7 cellular contexts compared by ENCODE assay signal in the genomic region with DNA sequence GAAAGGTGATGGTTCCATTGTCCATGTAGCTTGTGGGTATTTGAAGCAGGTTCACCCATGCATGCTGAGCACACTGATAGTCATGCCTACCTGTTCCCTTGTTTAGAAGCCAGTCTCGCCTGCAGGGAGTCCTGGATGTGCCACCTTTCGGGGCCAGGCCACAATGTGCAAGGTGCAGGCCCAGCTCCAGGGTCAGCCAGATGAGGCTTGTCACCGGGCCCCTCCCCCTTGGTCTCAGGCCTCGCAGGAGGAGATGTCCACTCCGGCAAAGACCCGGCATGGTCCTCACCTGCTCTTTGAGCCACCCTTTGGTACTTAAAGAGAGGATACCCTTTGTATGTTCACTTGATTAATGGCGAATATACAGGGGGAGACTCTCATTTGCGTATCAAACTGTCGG.
"Had no signal": no experiment of that assay in that cellular context is flagged by ENCODE, and none has a peak within 500 bp of the region (broad histone marks: within the 10 kb centered on the region; RNA-seq: fewer than 3 reads in every experiment).

No MANE protein-coding gene starts in this region.

- ATAC-seq: GM12878 had no signal

- DNase-seq: GDM1, GF-D8 had no signal

- H3K4me3 ChIP-seq: GM12878 had no signal

- FAIRE-seq: G401.6, GM12878, GM12891, GM18507, GM19239 had no signal
